In the genomic region with DNA sequence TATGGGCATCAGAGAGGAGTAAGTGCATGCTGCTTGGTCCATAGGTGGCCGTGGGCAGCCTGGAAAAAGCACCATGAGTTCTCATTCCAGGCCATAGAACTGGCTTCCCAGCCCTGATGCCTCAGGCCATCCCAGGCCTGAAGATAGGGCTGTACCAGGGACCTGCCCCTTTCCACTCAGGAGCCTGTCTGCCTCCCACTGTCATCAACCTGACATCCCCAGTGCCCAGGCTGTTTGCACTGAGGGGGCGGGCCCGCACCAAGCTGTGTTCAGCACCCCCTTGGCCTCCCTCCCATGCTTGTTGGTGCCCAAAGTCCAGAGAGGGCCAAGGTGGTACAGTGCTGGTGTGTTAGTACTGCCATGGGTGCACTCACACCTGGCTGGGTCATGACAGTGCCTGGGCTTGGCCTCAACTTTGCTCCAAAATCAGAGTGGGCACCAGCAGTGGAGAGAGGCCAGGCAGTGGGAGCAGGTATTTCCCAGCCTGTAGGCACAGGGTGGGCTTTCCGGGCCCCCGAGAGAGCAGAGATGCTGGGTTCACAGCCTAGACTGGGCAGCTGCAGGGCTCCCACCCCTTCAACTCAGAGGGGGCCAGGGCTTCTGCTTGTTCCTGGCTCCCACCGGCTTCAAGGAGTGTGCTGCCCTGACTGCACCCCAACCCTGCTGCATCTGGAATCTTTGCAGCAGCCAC, we compare ENCODE assay signal across 20 cellular contexts.
DNase-seq lines count a peak whose midpoint lies in the region; ATAC-seq and TF ChIP-seq lines count a peak whose summit lies in the region.
"Had no signal": no experiment of that assay in that cellular context is flagged by ENCODE, and none has a peak within 500 bp of the region (broad histone marks: within the 10 kb centered on the region; RNA-seq: fewer than 3 reads in every experiment).

No MANE protein-coding gene starts in this region.

- H3K9me3 ChIP-seq in gastroesophageal sphincter (peaks cover 0 to 36% (median 0%) of the 10 kb centered on the region in 3 donors), mesenchymal stem cell (ENCODE audit: control insufficient read depth, low read length) (peaks cover 22% of the 10 kb centered on the region), aorta (ENCODE audit: control insufficient read depth, low read length) (no peaks in the 10 kb centered on the region)
- H3K9me3 ChIP-seq: BE2C, HAP-1 had no signal

- H2AK5ac ChIP-seq in mesenchymal stem cell (ENCODE audit: low read length, severe bottlenecking), result no peak overlapping the region

- peaks cover 0 to 2% (median 0%) of the 10 kb centered on the region in 3 donors for H3K4me1 ChIP-seq in gastroesophageal sphincter
- no peaks in the 10 kb centered on the region for H3K4me1 ChIP-seq in mesenchymal stem cell (ENCODE audit: control insufficient read depth, insufficient read depth, low read depth, low read length)
- no peaks in the 10 kb centered on the region for H3K4me1 ChIP-seq in aorta (ENCODE audit: control insufficient read depth in 1 of 2, insufficient read depth in 2 of 2, low read length in 2 of 2)
- H3K4me1 ChIP-seq: BE2C, HAP-1 had no signal

- peak overlapping the region; percentile 9 for H4K8ac ChIP-seq in mesenchymal stem cell (ENCODE audit: low read length)

- H3K18ac ChIP-seq in mesenchymal stem cell (ENCODE audit: low read depth in 1 of 2, low read length in 2 of 2), result no peak overlapping the region

- no peak overlapping the region for H2BK12ac ChIP-seq in mesenchymal stem cell (ENCODE audit: low read length in 2 of 2)

- no peaks in the 10 kb centered on the region for H3K4me1 Mint-ChIP-seq in activated T-cell treated with anti-CD3 and anti-CD28 coated beads, Interleukin-2, amount 50 U/mL, for 72 hours (ENCODE audit: low read depth)
- H3K4me1 Mint-ChIP-seq: CD4-positive, CD25-positive, alpha-beta regulatory T cell; CD8-positive, alpha-beta memory T cell had no signal

- H3K14ac ChIP-seq in mesenchymal stem cell (ENCODE audit: low read length in 2 of 2), result no peak overlapping the region

- H2BK15ac ChIP-seq in mesenchymal stem cell (ENCODE audit: low read depth, poor library complexity, severe bottlenecking), result no peak overlapping the region

- H3K79me1 ChIP-seq in mesenchymal stem cell (replicated peaks; ENCODE audit: low read length, poor library complexity, severe bottlenecking), result no peaks in the 10 kb centered on the region

- TF ChIP-seq POLR2A in gastroesophageal sphincter (IDR thresholded peaks at IDR 0.05), result no peak

- no peak for TF ChIP-seq EP300 in gastroesophageal sphincter (IDR thresholded peaks at IDR 0.05)

- no peak overlapping the region for H3K4me2 ChIP-seq in mesenchymal stem cell (ENCODE audit: low read length, poor library complexity, severe bottlenecking)

- H3K4me3 ChIP-seq in gastroesophageal sphincter, result no peak overlapping the region
- no peak overlapping the region for H3K4me3 ChIP-seq in mesenchymal stem cell (ENCODE audit: insufficient read depth in 1 of 2, low read depth in 1 of 2, low read length in 2 of 2)
- no peak overlapping the region for H3K4me3 ChIP-seq in aorta (ENCODE audit: low read length in 2 of 2)
- H3K4me3 ChIP-seq: GM12878, GM23248, HAP-1 had no signal

- ATAC-seq in gastroesophageal sphincter (peak; percentile 16), sciatic nerve (peak; percentile 39), aorta (ENCODE audit: low FRiP score) (peak; percentile 45), HG03565 (IDR thresholded peaks at IDR 0.05; ENCODE audit: unreplicated experiment) (no peak)
- ATAC-seq in activated T-cell treated with anti-CD3 and anti-CD28 coated beads, Interleukin-2, amount 50 U/mL, for 72 hours (replicated peaks in 1 of 2), result no peak
- ATAC-seq: GM12878 had no signal

- no peaks in the 10 kb centered on the region for H3K36me3 ChIP-seq in gastroesophageal sphincter
- H3K36me3 ChIP-seq in mesenchymal stem cell (ENCODE audit: control insufficient read depth in 1 of 2, insufficient read depth in 2 of 2, low read depth in 1 of 2, low read length in 2 of 2), result no peaks in the 10 kb centered on the region
- H3K36me3 ChIP-seq in aorta (ENCODE audit: control insufficient read depth in 1 of 2, insufficient read depth in 2 of 2, low read length in 1 of 2), result no peaks in the 10 kb centered on the region
- H3K36me3 ChIP-seq: BE2C, HAP-1 had no signal

- no peak overlapping the region for H3K27ac ChIP-seq in gastroesophageal sphincter
- no peak overlapping the region for H3K27ac ChIP-seq in mesenchymal stem cell (ENCODE audit: low read length, poor library complexity, severe bottlenecking)
- no peak overlapping the region for H3K27ac ChIP-seq in aorta (ENCODE audit: low read depth in 1 of 2, low read length in 2 of 2)
- H3K27ac ChIP-seq: GM23248, HL-60 had no signal

- no peak overlapping the region for H2BK5ac ChIP-seq in mesenchymal stem cell (ENCODE audit: low read depth, low read length, poor library complexity, severe bottlenecking)

- H4K91ac ChIP-seq in mesenchymal stem cell (ENCODE audit: low read length), result no peak overlapping the region

- no peak overlapping the region for H3K23ac ChIP-seq in mesenchymal stem cell (ENCODE audit: low read length in 2 of 2)

- DNase-seq in mesenchymal stem cell (no peak), sciatic nerve (ENCODE audit: low spot score) (no peak), aorta (no peak), Kasumi-1 (lab: John Stamatoyannopoulos, UW) (no peak)
- no peak for DNase-seq in activated T-cell treated with anti-CD3 and anti-CD28 coated beads, Interleukin-2, amount 50 U/mL, for 72 hours
- DNase-seq: ACHN; BE2C; C1 segment of cervical spinal cord; CD4-positive, CD25-positive, alpha-beta regulatory T cell; CD8-positive, alpha-beta memory T cell; COR-L47; DMS 273 treated with DMSO at 0.1 percent for 48 hours; DND-41; EL; GM23248 had no signal

- H3K27ac Mint-ChIP-seq in activated T-cell treated with anti-CD3 and anti-CD28 coated beads, Interleukin-2, amount 50 U/mL, for 72 hours, result no peak overlapping the region
- H3K27ac Mint-ChIP-seq: CD4-positive, CD25-positive, alpha-beta regulatory T cell had no signal

- H2AFZ ChIP-seq in mesenchymal stem cell (ENCODE audit: low read depth, low read length), result no peak overlapping the region
- H2AFZ ChIP-seq: GM23248 had no signal

- WGBS in gastroesophageal sphincter (ENCODE audit: low coverage in 1 of 2), 2 donors, result 82% methylated on average over 2 of the region's 6 CpGs; no CpG with 5 or more reads in 1 of the 2 donors
- 89% methylated on average over 6 of the region's 6 CpGs for WGBS in mesenchymal stem cell
- 88 to 94% methylated on average over 6 of the region's 6 CpGs for WGBS in aorta, 2 donors

- H3K4ac ChIP-seq in mesenchymal stem cell (ENCODE audit: low read depth in 1 of 2, low read length in 2 of 2), result no peak overlapping the region

- no peak overlapping the region for H3K9ac ChIP-seq in mesenchymal stem cell (ENCODE audit: low read length)
- H3K9ac ChIP-seq: GM23248 had no signal

- no peaks in the 10 kb centered on the region for H3K27me3 Mint-ChIP-seq in activated T-cell treated with anti-CD3 and anti-CD28 coated beads, Interleukin-2, amount 50 U/mL, for 72 hours (ENCODE audit: low read depth)
- H3K27me3 Mint-ChIP-seq: CD4-positive, CD25-positive, alpha-beta regulatory T cell had no signal

- H3K9me3 Mint-ChIP-seq in activated T-cell treated with anti-CD3 and anti-CD28 coated beads, Interleukin-2, amount 50 U/mL, for 72 hours, result peaks cover 13 to 15% of the 10 kb centered on the region in 2 donors

- intact Hi-C loops in sciatic nerve (cut with DNase I), result no loop called here
- intact Hi-C loops in aorta (cut with DNase I), result no loop called here

- H3K27me3 ChIP-seq in gastroesophageal sphincter, result no peaks in the 10 kb centered on the region
- no peaks in the 10 kb centered on the region for H3K27me3 ChIP-seq in mesenchymal stem cell (ENCODE audit: control insufficient read depth in 1 of 2, insufficient read depth in 1 of 2, low read length in 2 of 2)
- H3K27me3 ChIP-seq in aorta (ENCODE audit: control insufficient read depth in 1 of 2, insufficient read depth in 2 of 2, low read length in 1 of 2), result no peaks in the 10 kb centered on the region
- H3K27me3 ChIP-seq: BE2C had no signal

- no peak overlapping the region for H3K4me3 Mint-ChIP-seq in activated T-cell treated with anti-CD3 and anti-CD28 coated beads, Interleukin-2, amount 50 U/mL, for 72 hours
- H3K4me3 Mint-ChIP-seq: CD4-positive, CD25-positive, alpha-beta regulatory T cell; CD8-positive, alpha-beta memory T cell had no signal

- H2BK120ac ChIP-seq in mesenchymal stem cell (ENCODE audit: low read depth, low read length), result no peak overlapping the region

- no peaks in the 10 kb centered on the region for H3K36me3 Mint-ChIP-seq in activated T-cell treated with anti-CD3 and anti-CD28 coated beads, Interleukin-2, amount 50 U/mL, for 72 hours (ENCODE audit: insufficient read depth in 2 of 2)
- H3K36me3 Mint-ChIP-seq: CD4-positive, CD25-positive, alpha-beta regulatory T cell; CD8-positive, alpha-beta memory T cell had no signal

- TF ChIP-seq CTCF in gastroesophageal sphincter (IDR thresholded peaks at IDR 0.05), result no peak

Comparison
In these comparisons a context has a peak if more than half of its experiments do, and no peak if none do; other contexts are left out.
1. ATAC-seq: peak in gastroesophageal sphincter (single experiment), sciatic nerve (single experiment) and aorta (single experiment); none in activated T-cell treated with anti-CD3 and anti-CD28 coated beads, Interleukin-2, amount 50 U/mL, for 72 hours (0 of 2) and HG03565 (single experiment).